ENCODE assay signal across 1 cellular context in genomic region chr6:12394170-12394569, GRCh38.
TF ChIP-seq lines count a peak whose summit lies in the region.

No MANE protein-coding gene starts in this region.

TF ChIP-seq in GM23338, 12 proteins besides CTCF, POLR2A, EP300 and RAD21:
- TF ChIP-seq ETS1 (IDR thresholded peaks at IDR 0.05) (no peak), CREB1 (CRISPR knock-in tag; IDR thresholded peaks at IDR 0.05; ENCODE audit: low read depth) (no peak), ZNF114 (CRISPR knock-in tag; IDR thresholded peaks at IDR 0.05) (no peak), POLR2AphosphoS5 (IDR thresholded peaks at IDR 0.05; ENCODE audit: low read depth) (no peak), ZNF462 (CRISPR knock-in tag; IDR thresholded peaks at IDR 0.05) (no peak), JUNB (IDR thresholded peaks at IDR 0.05; ENCODE audit: unreplicated experiment) (no peak), REST (IDR thresholded peaks at IDR 0.05; ENCODE audit: unreplicated experiment) (no peak), EZH2phosphoT487 (IDR thresholded peaks at IDR 0.05; ENCODE audit: unreplicated experiment) (no peak), EZH2 (IDR thresholded peaks at IDR 0.05; ENCODE audit: low read depth, unreplicated experiment) (no peak), ZNF331 (CRISPR knock-in tag; IDR thresholded peaks at IDR 0.05; ENCODE audit: low read depth) (no peak), NANOG (IDR thresholded peaks at IDR 0.05; ENCODE audit: borderline replicate concordance) (no peak), STAT1 (IDR thresholded peaks at IDR 0.05; ENCODE audit: unreplicated experiment) (no peak)
